1 cellular context compared by ENCODE assay signal in genomic region chr17:13334374-13334773, GRCh38.
TF ChIP-seq lines count a peak whose summit lies in the region.

No MANE protein-coding gene starts in this region.

TF ChIP-seq in K562, 482 proteins besides CTCF, POLR2A, EP300 and RAD21 (continued from another document):
- TF ChIP-seq ZNF398 (CRISPR knock-in tag; IDR thresholded peaks at IDR 0.05) (no peak), TEAD1 (CRISPR knock-in tag; IDR thresholded peaks at IDR 0.05) (no peak), HES1 (IDR thresholded peaks at IDR 0.05; ENCODE audit: low read depth) (no peak), NCOA2 (IDR thresholded peaks at IDR 0.05; ENCODE audit: partially characterized antibody in 2 of 2) (no peak), ZNF232 (CRISPR knock-in tag; IDR thresholded peaks at IDR 0.05) (no peak), ILF3 (IDR thresholded peaks at IDR 0.05; ENCODE audit: borderline replicate concordance) (no peak), ZBED1 (IDR thresholded peaks at IDR 0.05) (no peak), SRSF9 (IDR thresholded peaks at IDR 0.05; ENCODE audit: borderline replicate concordance, low read depth, low read length) (no peak), SNAPC5 (CRISPR knock-in tag; IDR thresholded peaks at IDR 0.05) (no peak), KLF16 (IDR thresholded peaks at IDR 0.05) (peak; percentile 32; the same call in 1 of the 2 replicates), U2AF1 (optimal IDR thresholded peaks at IDR 0.05; ENCODE audit: low read depth, low read length) (no peak), USF1 (CRISPR knock-in tag; IDR thresholded peaks at IDR 0.05) (no peak), HMG20A (CRISPR knock-in tag; conservative IDR thresholded peaks at IDR 0.05) (no peak), TEAD2 (tag; IDR thresholded peaks at IDR 0.05) (no peak), CBFA2T2 (conservative IDR thresholded peaks at IDR 0.05) (peak; percentile 67), ZNF780A (CRISPR knock-in tag; IDR thresholded peaks at IDR 0.05) (no peak), ZNF174 (CRISPR knock-in tag; IDR thresholded peaks at IDR 0.05) (no peak)
